ENCODE assay signal across 8 cellular contexts in genomic region chr1:202926578-202927491, GRCh38.
DNase-seq lines count a peak whose midpoint lies in the region; ATAC-seq lines count a peak whose summit lies in the region.

Gene KLHL12, minus strand, starts transcription at chr1:202927234. Its CDS starts 2,072 bp downstream, at chr1:202925162.

- H3K4me2 ChIP-seq in BLaER1 = peak within 1 kb of the TSS; percentile 94

- H3K27ac ChIP-seq in BLaER1 = peak within 1 kb of the TSS; percentile 82
- peak within 1 kb of the TSS; percentile 96 for H3K27ac ChIP-seq in cingulate gyrus (ENCODE audit: low read depth, low read length)

- H3K4me3 ChIP-seq in BLaER1 = peak within 1 kb of the TSS; percentile 90

- peak; percentile 84 for DNase-seq in GM19240 (ENCODE audit: insufficient read length, low spot score)
- DNase-seq in NCI-H524 treated with DMSO at 0.1 percent for 48 hours (lab: John Stamatoyannopoulos, UW) = peak; percentile 81
- DNase-seq in activated CD4-positive, alpha-beta T cell treated with anti-CD3 and anti-CD28 coated beads for 4 hours = peak; percentile 94 to 95
- DNase-seq in kidney tubule cell (ENCODE audit: low spot score) = peak; percentile 97
- peak; percentile 84 to 91 (median 89) for DNase-seq in stimulated activated CD4-positive, alpha-beta T cell treated with anti-CD3 and anti-CD28 coated beads, Interleukin-1b, Interleukin-23, amount 100 ng/mL, for 24 hours (ENCODE audit: low read depth in 4 of 4, low spot score in 1 of 4)

- ATAC-seq in HG03460 (IDR thresholded peaks at IDR 0.05; ENCODE audit: unreplicated experiment) = peak; percentile 94

- H3K4me1 ChIP-seq in BLaER1 = peaks cover 27% of the 10 kb centered on the region

- H3K27me3 ChIP-seq in BLaER1 = no peaks in the 10 kb centered on the region

- peak within 1 kb of the TSS; percentile 84 for H3K9ac ChIP-seq in BLaER1

- no peaks in the 10 kb centered on the region for H3K9me3 ChIP-seq in BLaER1

- peaks cover 22% of the 10 kb centered on the region for H3K36me3 ChIP-seq in BLaER1

- no peaks in the 10 kb centered on the region for H4K20me1 ChIP-seq in BLaER1

Comparison
In these comparisons a context has a peak if more than half of its experiments do, and no peak if none do; other contexts are left out.
1. Peak in every context shown above with its lines: DNase-seq, ATAC-seq, H3K4me3 ChIP-seq and H3K27ac ChIP-seq.